In the genomic region with DNA sequence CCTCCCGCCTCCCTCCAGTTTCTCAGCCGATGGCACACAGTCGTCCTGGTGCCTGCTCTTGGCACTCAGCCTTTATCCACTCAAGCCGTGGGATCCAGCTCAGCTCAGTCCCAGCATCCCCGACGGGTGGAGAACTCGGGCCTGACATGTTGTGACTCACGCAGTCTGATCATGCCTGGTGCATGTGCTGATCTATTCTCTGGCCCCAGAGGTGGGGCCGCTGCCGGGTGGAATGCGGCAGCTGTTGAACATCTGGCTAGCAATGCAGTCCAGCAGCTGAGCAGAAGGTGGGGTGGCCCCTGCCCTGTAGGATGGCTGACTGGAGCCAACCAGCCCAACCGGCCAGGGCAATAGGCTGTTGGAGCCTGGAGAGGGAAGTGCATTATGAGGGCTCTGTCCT, we compare ENCODE assay signal across 11 cellular contexts. TPM values are rescaled to one million over a fixed set of nuclear protein-coding genes. Genes with fewer than 3 reads are reported as not detected.
DNase-seq lines count a peak whose midpoint lies in the region; ATAC-seq and TF ChIP-seq lines count a peak whose summit lies in the region.
"Had no signal": no experiment of that assay in that cellular context is flagged by ENCODE, and none has a peak within 500 bp of the region (broad histone marks: within the 10 kb centered on the region; RNA-seq: fewer than 3 reads in every experiment).

No MANE protein-coding gene starts in this region.

- no peaks in the 10 kb centered on the region for H3K27me3 ChIP-seq in trophoblast cell (ENCODE audit: insufficient read depth, low read length)
- peaks cover 0 to 6% of the 10 kb centered on the region in 2 donors for H3K27me3 ChIP-seq in naive thymus-derived CD4-positive, alpha-beta T cell (ENCODE audit: control insufficient read depth in 2 of 2, insufficient read depth in 2 of 2, low read length in 2 of 2)

- H3K27me3 Mint-ChIP-seq in T-helper 17 cell = peaks cover 41% of the 10 kb centered on the region
- peaks cover 24 to 39% (median 28%) of the 10 kb centered on the region in 5 donors for H3K27me3 Mint-ChIP-seq in naive thymus-derived CD4-positive, alpha-beta T cell

- H3K9me3 ChIP-seq in T-helper 17 cell (ENCODE audit: control insufficient read depth, low read length, poor library complexity, severe bottlenecking) (no peaks in the 10 kb centered on the region), trophoblast cell (ENCODE audit: insufficient read depth, low read depth, low read length) (no peaks in the 10 kb centered on the region)
- H3K9me3 ChIP-seq in naive thymus-derived CD4-positive, alpha-beta T cell (ENCODE audit: control insufficient read depth in 2 of 3, low read length in 3 of 3) = no peaks in the 10 kb centered on the region

- peak overlapping the region; percentile 43 for H3K4me3 Mint-ChIP-seq in T-helper 17 cell
- H3K4me3 Mint-ChIP-seq in naive thymus-derived CD4-positive, alpha-beta T cell = peak overlapping the region in 5 of 10 donors; percentile 11 to 43 (median 25)

- H3K4ac ChIP-seq in trophoblast cell (ENCODE audit: low read depth, low read length) = no peak overlapping the region

- peaks cover 8% of the 10 kb centered on the region for H3K4me1 Mint-ChIP-seq in T-helper 17 cell
- peaks cover 3 to 12% (median 10%) of the 10 kb centered on the region in 7 donors for H3K4me1 Mint-ChIP-seq in naive thymus-derived CD4-positive, alpha-beta T cell

- intact Hi-C loops in naive thymus-derived CD4-positive, alpha-beta T cell (cut with micrococcal nuclease) = no loop called here

- peaks cover 23% of the 10 kb centered on the region for H3K79me1 ChIP-seq in trophoblast cell (ENCODE audit: low read length)

- ATAC-seq in T-helper 17 cell = no peak
- no peak for ATAC-seq in naive thymus-derived CD4-positive, alpha-beta T cell
- no peak for ATAC-seq in HG02759 (IDR thresholded peaks at IDR 0.05; ENCODE audit: unreplicated experiment)
- ATAC-seq in HG03439 (IDR thresholded peaks at IDR 0.05; ENCODE audit: unreplicated experiment) = no peak

- no peak overlapping the region for H3K4me2 ChIP-seq in trophoblast cell (ENCODE audit: low read length)

- H3K9ac ChIP-seq in trophoblast cell (ENCODE audit: low read length) = no peak overlapping the region

- H2AK5ac ChIP-seq in trophoblast cell (ENCODE audit: low read length) = no peak overlapping the region

- no peak overlapping the region for H4K8ac ChIP-seq in trophoblast cell (ENCODE audit: low read depth, low read length)

- H3K4me3 ChIP-seq in foreskin fibroblast (ENCODE audit: low read depth in 1 of 2, low read length in 2 of 2) (no peak overlapping the region), trophoblast cell (ENCODE audit: low read depth, low read length) (no peak overlapping the region)
- no peak overlapping the region for H3K4me3 ChIP-seq in naive thymus-derived CD4-positive, alpha-beta T cell (ENCODE audit: low read length)

- no peak overlapping the region for H4K12ac ChIP-seq in trophoblast cell (ENCODE audit: low read depth, low read length)

- H3K9me3 Mint-ChIP-seq in naive thymus-derived CD4-positive, alpha-beta T cell = no peaks in the 10 kb centered on the region

- POLR2A ChIA-PET in naive thymus-derived CD4-positive, alpha-beta T cell (lab: Charles Lee) = no interaction called here

- no peak overlapping the region for H3K18ac ChIP-seq in trophoblast cell (ENCODE audit: low read length)

- no peak overlapping the region for H2BK5ac ChIP-seq in trophoblast cell (ENCODE audit: low read depth, low read length, poor library complexity)

- CTCF ChIA-PET in naive thymus-derived CD4-positive, alpha-beta T cell (lab: Charles Lee) = no interaction called here

- peak overlapping the region; percentile 0 for H4K91ac ChIP-seq in trophoblast cell (ENCODE audit: low read depth, low read length)

- H2BK12ac ChIP-seq in trophoblast cell (ENCODE audit: low read length) = no peak overlapping the region

- peaks cover 47 to 60% of the 10 kb centered on the region in 2 experiments for H3K4me1 ChIP-seq in trophoblast cell (ENCODE audit: control insufficient read depth in 1 of 2, insufficient read depth in 2 of 2, low read length in 2 of 2)
- H3K4me1 ChIP-seq in naive thymus-derived CD4-positive, alpha-beta T cell (ENCODE audit: control insufficient read depth in 2 of 2, insufficient read depth in 2 of 2, low read length in 2 of 2) = no peaks in the 10 kb centered on the region

- H3K79me2 ChIP-seq in trophoblast cell (ENCODE audit: control insufficient read depth, insufficient read depth, low read length, poor library complexity) = peaks cover 3% of the 10 kb centered on the region

- no peak overlapping the region for H2AFZ ChIP-seq in trophoblast cell (ENCODE audit: insufficient read depth, low read length, poor library complexity)

- no peak overlapping the region for H3K27ac ChIP-seq in trophoblast cell (ENCODE audit: low read depth, low read length)
- H3K27ac ChIP-seq in naive thymus-derived CD4-positive, alpha-beta T cell (ENCODE audit: low read depth, low read length) = no peak overlapping the region
- H3K27ac ChIP-seq: WERI-Rb-1 had no signal

- peak; percentile 78 for DNase-seq in ELF-1 (ENCODE audit: low read depth, low spot score)
- DNase-seq in T-helper 17 cell = no peak
- peak; percentile 81 to 95 for DNase-seq in foreskin fibroblast
- DNase-seq in trophoblast cell = peak; percentile 98 to 99
- no peak for DNase-seq in naive thymus-derived CD4-positive, alpha-beta T cell
- no peak for DNase-seq in activated naive CD4-positive, alpha-beta T cell treated with Interleukin-2 at 50 U/mL for 16 hours
- DNase-seq: aorta, NCI-H2227 treated with DMSO at 0.1 percent for 48 hours, WERI-Rb-1 had no signal

- peaks cover 5% of the 10 kb centered on the region for H3K36me3 Mint-ChIP-seq in T-helper 17 cell (ENCODE audit: low read depth)
- no peaks in the 10 kb centered on the region for H3K36me3 Mint-ChIP-seq in naive thymus-derived CD4-positive, alpha-beta T cell

- no peak overlapping the region for H3K14ac ChIP-seq in trophoblast cell (ENCODE audit: low read length)

- no peak overlapping the region for H2BK120ac ChIP-seq in trophoblast cell (ENCODE audit: insufficient read depth, low read length, poor library complexity)

- H3K36me3 ChIP-seq in trophoblast cell (ENCODE audit: control insufficient read depth in 1 of 2, insufficient read depth in 2 of 2, low read length in 2 of 2) = no peaks in the 10 kb centered on the region
- H3K36me3 ChIP-seq in naive thymus-derived CD4-positive, alpha-beta T cell (ENCODE audit: control insufficient read depth in 2 of 3, insufficient read depth in 3 of 3, low read length in 3 of 3) = no peaks in the 10 kb centered on the region

- no peak for TF ChIP-seq CTCF in foreskin fibroblast (IDR thresholded peaks at IDR 0.05; ENCODE audit: low read depth, low read length)

- no peak overlapping the region for H3K27ac Mint-ChIP-seq in T-helper 17 cell
- no peak overlapping the region for H3K27ac Mint-ChIP-seq in naive thymus-derived CD4-positive, alpha-beta T cell

- no CpG with 5 or more reads among the region's 12 CpGs for WGBS in trophoblast cell (ENCODE audit: extremely low coverage, insufficient coverage, insufficient read length)

- H3K23ac ChIP-seq in trophoblast cell (ENCODE audit: low read length) = no peak overlapping the region

RNA-seq across cellular contexts. Expression of a gene that starts 1.7 kb away (rescaled TPM):
- under 1 TPM in 1 of 2 donors, not detected in 1; 0.22 TPM for total RNA-seq in T-helper 17 cell
- 52.7 and 54.3 TPM in 2 replicates for polyA plus RNA-seq in trophoblast cell (2013)
- total RNA-seq in naive thymus-derived CD4-positive, alpha-beta T cell = under 1 TPM in 4 of 5 experiments, not detected in 1; 0.17 to 0.44 (median 0.29) TPM
- polyA plus RNA-seq in naive thymus-derived CD4-positive, alpha-beta T cell = under 1 TPM; 0.10 to 0.22 TPM

RNA-seq across cellular contexts. Expression of a gene that starts 30.8 kb away (rescaled TPM):
- total RNA-seq in T-helper 17 cell = 100 to 1,000 TPM; 105 to 107 TPM
- 36.8 and 37.2 TPM in 2 replicates for polyA plus RNA-seq in trophoblast cell (2013)
- 100 to 1,000 TPM in 2 of 5 experiments, 10 to 100 TPM in 3; 74.9 to 116 (median 82.6) TPM for total RNA-seq in naive thymus-derived CD4-positive, alpha-beta T cell
- 10 to 100 TPM; 18.2 to 39.7 TPM for polyA plus RNA-seq in naive thymus-derived CD4-positive, alpha-beta T cell

Comparison
In these comparisons a context has a peak if more than half of its experiments do, and no peak if none do; other contexts are left out.
1. DNase-seq: peak in ELF-1 (single experiment), foreskin fibroblast (2 of 2) and trophoblast cell (2 of 2); none in T-helper 17 cell (0 of 3), naive thymus-derived CD4-positive, alpha-beta T cell (0 of 9) and activated naive CD4-positive, alpha-beta T cell treated with Interleukin-2 at 50 U/mL for 16 hours (single experiment).